Comparison of ENCODE assay signal across 8 cellular contexts in genomic region chr1:230867903-230868735, GRCh38. TPM values are rescaled to one million over a fixed set of nuclear protein-coding genes. Genes with fewer than 3 reads are reported as not detected.
DNase-seq lines count a peak whose midpoint lies in the region; TF ChIP-seq lines count a peak whose summit lies in the region.

Gene C1orf198, minus strand, starts transcription at chr1:230868521. Its CDS starts 9 bp downstream, at chr1:230868512.

- H3K27ac Mint-ChIP-seq in activated naive CD8-positive, alpha-beta T cell = peak within 1 kb of the TSS; percentile 64

- H3K27ac ChIP-seq in cardiac muscle cell (peak within 1 kb of the TSS; percentile 97), transverse colon (peak within 1 kb of the TSS; percentile 81 to 90 (median 86))

- WGBS in transverse colon (ENCODE audit: low coverage in 1 of 2), 2 donors = 1% methylated on average over 14 of the region's 96 CpGs; no CpG with 5 or more reads in 1 of the 2 donors

- intact Hi-C loops in posterior cingulate gyrus (cut with DNase I) = loop anchor here (2.0 kb wide), 1 partner anchor 49 kb away; no protein-coding TSS in a partner anchor
- intact Hi-C loops in transverse colon (cut with DNase I; ENCODE audit: low total_unique reads) = loop anchor here (5.0 kb wide), 1 partner anchor 39 kb away; no protein-coding TSS in a partner anchor

- TF ChIP-seq EP300 in transverse colon (IDR thresholded peaks at IDR 0.05; ENCODE audit: low read depth) = no peak

- DNase-seq in COR-L47 (lab: John Stamatoyannopoulos, UW) (peak; percentile 71), GM20000 (ENCODE audit: low spot score) (peak; percentile 94), HT1080 (ENCODE audit: low read depth) (peak; percentile 31), SK-N-DZ (ENCODE audit: low spot score) (peak; percentile 35), cardiac muscle cell (ENCODE audit: low read depth in 1 of 2, low spot score in 1 of 2) (peak; percentile 55 to 86), posterior cingulate gyrus (peak; percentile 71 to 97 (median 82)), transverse colon (peak; percentile 81)

- no peaks in the 10 kb centered on the region for H3K9me3 Mint-ChIP-seq in activated naive CD8-positive, alpha-beta T cell (ENCODE audit: low read depth)

- H3K4me3 Mint-ChIP-seq in activated naive CD8-positive, alpha-beta T cell = peak within 1 kb of the TSS; percentile 91

- peaks cover 37% of the 10 kb centered on the region for H3K4me1 ChIP-seq in cardiac muscle cell (ENCODE audit: low read depth)
- H3K4me1 ChIP-seq in transverse colon = peaks cover 5 to 43% (median 30%) of the 10 kb centered on the region in 4 donors

- peak; percentile 34 for TF ChIP-seq POLR2A in transverse colon (IDR thresholded peaks at IDR 0.05)

- H3K36me3 ChIP-seq in cardiac muscle cell (no peaks in the 10 kb centered on the region), transverse colon (no peaks in the 10 kb centered on the region)

- in situ Hi-C loops in transverse colon (cut with MboI; ENCODE audit: low pct_ligation_motif_present in 1 of 4, low pct_unique_long_range_greater_than_20kb in 1 of 4, low sequenced_read_pairs in 3 of 4) = no loop called here

- peaks cover 17% of the 10 kb centered on the region for H3K4me1 Mint-ChIP-seq in activated naive CD8-positive, alpha-beta T cell (ENCODE audit: low read depth)

- H3K9me3 ChIP-seq in cardiac muscle cell (ENCODE audit: low read depth) (no peaks in the 10 kb centered on the region), transverse colon (no peaks in the 10 kb centered on the region)

- H3K36me3 Mint-ChIP-seq in activated naive CD8-positive, alpha-beta T cell = no peaks in the 10 kb centered on the region

- peaks cover 11% of the 10 kb centered on the region for H3K27me3 Mint-ChIP-seq in activated naive CD8-positive, alpha-beta T cell

- H3K4me3 ChIP-seq in cardiac muscle cell = peak within 1 kb of the TSS; percentile 98
- H3K4me3 ChIP-seq in transverse colon = peak within 1 kb of the TSS; percentile 68 to 89 (median 79)

- TF ChIP-seq CTCF in GM20000 (IDR thresholded peaks at IDR 0.05; ENCODE audit: extremely low read depth, missing control alignments) = no peak
- TF ChIP-seq CTCF in cardiac muscle cell (IDR thresholded peaks at IDR 0.05; ENCODE audit: low read depth, low read length) = no peak
- TF ChIP-seq CTCF in transverse colon (IDR thresholded peaks at IDR 0.05) = no peak

- H3K27me3 ChIP-seq in cardiac muscle cell (no peaks in the 10 kb centered on the region), transverse colon (no peaks in the 10 kb centered on the region)

RNA-seq across cellular contexts. Expression of gene C1orf198, which starts in this region (rescaled TPM):
- 15.8 and 17.0 TPM in 2 replicates for total RNA-seq in HT1080 (2014; rRNA removed; shearing (Covaris generic))
- polyA plus RNA-seq in HT1080 (2015; cell fraction: cytosol; rRNA removed) = 15.9 and 17.6 TPM in 2 replicates
- polyA plus RNA-seq in HT1080 (2015; cell fraction: nucleus; rRNA removed) = 12.8 and 14.1 TPM in 2 replicates
- 37.6 and 38.9 TPM in 2 replicates for polyA plus RNA-seq in SK-N-DZ (2014; cell fraction: cytosol; rRNA removed)
- polyA plus RNA-seq in SK-N-DZ (2014; cell fraction: nucleus; rRNA removed) = 16.2 and 17.6 TPM in 2 replicates
- total RNA-seq in cardiac muscle cell = 67.6 and 68.8 TPM in 2 replicates
- polyA plus RNA-seq in cardiac muscle cell = 54.7 and 59.0 TPM in 2 replicates
- total RNA-seq in transverse colon = 10 to 100 TPM; 10.8 to 26.7 (median 18.2) TPM

Comparison
In these comparisons a context has a peak if more than half of its experiments do, and no peak if none do; other contexts are left out.
1. Peak in every context shown above with its lines: DNase-seq, H3K4me3 ChIP-seq and H3K27ac ChIP-seq.
2. DNase-seq: peak in every context shown above with its lines; median percentile 94 in GM20000; 82 in posterior cingulate gyrus; 81 in transverse colon; 71 in COR-L47; 70 in cardiac muscle cell; 35 in SK-N-DZ; 31 in HT1080.